11 cellular contexts compared by ENCODE assay signal in genomic region chr4:140037353-140038030, GRCh38.
A peak's percentile ranks its signal among the peaks of the same experiment; 100 is the strongest.
DNase-seq lines count a peak whose midpoint lies in the region; ATAC-seq, FAIRE-seq and TF ChIP-seq lines count a peak whose summit lies in the region.
"Had no signal": no experiment of that assay in that cellular context is flagged by ENCODE, and none has a peak within 500 bp of the region (broad histone marks: within the 10 kb centered on the region; RNA-seq: fewer than 3 reads in every experiment).

No MANE protein-coding gene starts in this region.

- H3K9ac ChIP-seq in HepG2 (ENCODE audit: insufficient read depth, low read depth, low read length) (no peak overlapping the region; the same call in 1 of the 2 replicates), kidney (ENCODE audit: low read length in 2 of 2) (no peak overlapping the region)

- no peak overlapping the region for H3K27ac Mint-ChIP-seq in T-cell
- H3K27ac Mint-ChIP-seq: CD8-positive, alpha-beta T cell had no signal

- H3K4me3 Mint-ChIP-seq in T-cell = no peak overlapping the region
- H3K4me3 Mint-ChIP-seq: CD8-positive, alpha-beta T cell had no signal

- H3K4me1 ChIP-seq in HepG2 (ENCODE audit: insufficient read depth, low read length) = peaks cover 44% of the 10 kb centered on the region
- H3K4me1 ChIP-seq in right lobe of liver = no peaks in the 10 kb centered on the region
- peaks cover 0 to 15% (median 5%) of the 10 kb centered on the region in 9 donors for H3K4me1 ChIP-seq in heart right ventricle
- H3K4me1 ChIP-seq in kidney (ENCODE audit: control insufficient read depth in 1 of 2, insufficient read depth in 1 of 2, low read depth in 1 of 2, low read length in 2 of 2) = no peaks in the 10 kb centered on the region

- no peaks in the 10 kb centered on the region for H3K36me3 Mint-ChIP-seq in T-cell
- H3K36me3 Mint-ChIP-seq: CD8-positive, alpha-beta T cell had no signal

- POLR2A ChIA-PET in HepG2 (lab: Yijun Ruan, JAX) = no interaction called here
- POLR2A ChIA-PET in T-cell (lab: Charles Lee) = interaction anchor here in 1 of 2 donors (0.7 kb wide), 1 partner anchor 44 kb away, joined by 11 read pairs; no protein-coding TSS in a partner anchor

- intact Hi-C loops in HepG2 (cut with micrococcal nuclease; ENCODE audit: unreplicated experiment) = no loop called here
- intact Hi-C loops in right lobe of liver (cut with DNase I) = no loop called here
- intact Hi-C loops in heart right ventricle (cut with DNase I) = no loop called here
- intact Hi-C loops in kidney (cut with DNase I) = no loop called here

- CTCF ChIA-PET in HepG2 (lab: Yijun Ruan, JAX; ENCODE audit: low intra/inter-chr PET ratio, low total read pairs) = no interaction called here
- CTCF ChIA-PET in T-cell (lab: Charles Lee) = no interaction called here

- H3K36me3 ChIP-seq in HepG2 (replicated peaks in 1 of 2; ENCODE audit: control insufficient read depth in 1 of 2, insufficient read depth in 2 of 2, low read length in 2 of 2) (no peaks in the 10 kb centered on the region), right lobe of liver (no peaks in the 10 kb centered on the region), heart right ventricle (no peaks in the 10 kb centered on the region), kidney (ENCODE audit: control insufficient read depth in 1 of 2, insufficient read depth in 2 of 2, low read length in 2 of 2) (no peaks in the 10 kb centered on the region)
- H3K36me3 ChIP-seq: neutrophil had no signal

- H4K20me1 ChIP-seq in HepG2 (ENCODE audit: insufficient read depth, low read length) = no peaks in the 10 kb centered on the region

- H3K9me3 Mint-ChIP-seq in T-cell = no peaks in the 10 kb centered on the region
- H3K9me3 Mint-ChIP-seq: CD8-positive, alpha-beta T cell had no signal

- H3K27ac ChIP-seq in HepG2 (ENCODE audit: extremely low read length, insufficient read depth, low read length) (peak overlapping the region; percentile 38), right lobe of liver (no peak overlapping the region), heart right ventricle (no peak overlapping the region), kidney (ENCODE audit: low read depth in 2 of 2, low read length in 2 of 2) (no peak overlapping the region)

- peaks cover 0 to 5% (median under 1%) of the 10 kb centered on the region in 3 donors for H3K4me1 Mint-ChIP-seq in T-cell

- FAIRE-seq in HepG2 (lab: Jason Lieb, UNC) = peak; percentile 71
- no peak for FAIRE-seq in urothelium cell line (lab: Jason Lieb, UNC)
- no peak for FAIRE-seq in kidney (lab: Jason Lieb, UNC)

- WGBS in HepG2 (ENCODE audit: low lambda C conversion rate) = 10% methylated on average over 6 of the region's 6 CpGs
- whole genome bisulfite sequencing in right lobe of liver (ENCODE audit: insufficient coverage, low coverage, low lambda C conversion rate, missing lambda C conversion rate) = 81% methylated on average over 6 of the region's 6 CpGs
- WGBS in heart right ventricle, 2 donors = 90 to 93% methylated on average over 6 of the region's 6 CpGs

- H3K9me3 ChIP-seq in HepG2 (ENCODE audit: low read length) (no peaks in the 10 kb centered on the region), right lobe of liver (no peaks in the 10 kb centered on the region), heart right ventricle (no peaks in the 10 kb centered on the region), kidney (ENCODE audit: control insufficient read depth in 1 of 2, low read length in 2 of 2) (no peaks in the 10 kb centered on the region)
- H3K9me3 ChIP-seq: neutrophil had no signal

- DNase-seq in HepG2 (ENCODE audit: low spot score) = peak; percentile 77
- no peak for DNase-seq in right lobe of liver
- DNase-seq in amniotic epithelial cell (ENCODE audit: low read depth) = peak; percentile 91
- DNase-seq in glomerular visceral epithelial cell (ENCODE audit: extremely low spot score) = peak; percentile 60
- peak; percentile 69 for DNase-seq in urothelium cell line (ENCODE audit: low spot score)
- no peak for DNase-seq in heart right ventricle
- DNase-seq in T-cell = no peak
- DNase-seq in kidney = no peak
- DNase-seq: CD8-positive, alpha-beta T cell had no signal

- peak in 1 of 2 experiments; percentile 39; a peak in 1 of 4 replicates for TF ChIP-seq EP300 in HepG2 (IDR thresholded peaks at IDR 0.05; ENCODE audit: low read depth in 2 of 2, low read length in 2 of 2)
- no peak for TF ChIP-seq EP300 in HepG2 (CRISPR knock-in tag; IDR thresholded peaks at IDR 0.05; ENCODE audit: borderline replicate concordance)

- peaks cover 0 to 7% of the 10 kb centered on the region in 2 donors for H3K27me3 Mint-ChIP-seq in T-cell

- H2AFZ ChIP-seq in HepG2 (ENCODE audit: low read length) = no peak overlapping the region

- H3K4me3 ChIP-seq in HepG2 (replicated peaks in 1 of 3; ENCODE audit: insufficient read depth in 1 of 3, low read depth in 2 of 3, low read length in 3 of 3) = no peak overlapping the region
- H3K4me3 ChIP-seq in right lobe of liver = no peak overlapping the region
- no peak overlapping the region for H3K4me3 ChIP-seq in heart right ventricle
- H3K4me3 ChIP-seq in kidney (ENCODE audit: low read length in 2 of 2) = no peak overlapping the region

- TF ChIP-seq RAD21 in HepG2 (CRISPR knock-in tag; IDR thresholded peaks at IDR 0.05) = no peak

- in situ Hi-C loops in HepG2 (cut with HindIII; ENCODE audit: extremely low pct_ligation_motif_present, low pct_unique_long_range_greater_than_20kb) = no loop called here

- peak overlapping the region; percentile 40 for H3K4me2 ChIP-seq in HepG2 (ENCODE audit: low read depth, low read length)

- BruUV-seq in HepG2 (replicated peaks; lab: Mats Ljungman, UMichigan) = no TSS peak

- TF ChIP-seq CTCF in HepG2 (CRISPR knock-in tag; IDR thresholded peaks at IDR 0.05) = no peak
- no peak for TF ChIP-seq CTCF in right lobe of liver (IDR thresholded peaks at IDR 0.05)
- no peak for TF ChIP-seq CTCF in heart right ventricle (IDR thresholded peaks at IDR 0.05)
- TF ChIP-seq CTCF in kidney (IDR thresholded peaks at IDR 0.05; ENCODE audit: borderline replicate concordance, extremely low read depth, insufficient read depth) = no peak

- TF ChIP-seq POLR2A in HepG2 (IDR thresholded peaks at IDR 0.05; ENCODE audit: insufficient read depth in 1 of 2, low read depth in 2 of 2, low read length in 2 of 2) (no peak), right lobe of liver (IDR thresholded peaks at IDR 0.05) (no peak)

- no peaks in the 10 kb centered on the region for H3K79me2 ChIP-seq in HepG2 (ENCODE audit: insufficient read depth, low read length)

- peak; percentile 65 for ATAC-seq in HepG2
- no peak for ATAC-seq in right lobe of liver
- ATAC-seq in heart right ventricle = no peak
- no peak for ATAC-seq in T-cell (replicated peaks in 1 of 4)
- ATAC-seq: activated CD4-positive, CD25-positive, alpha-beta regulatory T cell treated with anti-CD3 and anti-CD28 coated beads, Interleukin-2, amount 50 U/mL, for 24 hours; CD8-positive, alpha-beta T cell had no signal

- H3K27me3 ChIP-seq in HepG2 (ENCODE audit: control insufficient read depth in 1 of 2, insufficient read depth in 2 of 2, low read length in 2 of 2) (no peaks in the 10 kb centered on the region), right lobe of liver (no peaks in the 10 kb centered on the region), heart right ventricle (no peaks in the 10 kb centered on the region)
- H3K27me3 ChIP-seq: neutrophil had no signal

TF ChIP-seq in HepG2, 621 proteins besides CTCF, POLR2A, EP300 and RAD21 (continues in another document):
- TF ChIP-seq ZNF264 (CRISPR knock-in tag; IDR thresholded peaks at IDR 0.05) (no peak), ZMAT3 (CRISPR knock-in tag; conservative IDR thresholded peaks at IDR 0.05) (no peak), TOE1 (CRISPR knock-in tag; IDR thresholded peaks at IDR 0.05) (no peak), DR1 (CRISPR knock-in tag; IDR thresholded peaks at IDR 0.05) (no peak), HMG20A (CRISPR knock-in tag; IDR thresholded peaks at IDR 0.05; ENCODE audit: borderline replicate concordance) (peak; percentile 28; the same call in 1 of the 2 replicates), SOX5 (CRISPR knock-in tag; IDR thresholded peaks at IDR 0.05; ENCODE audit: borderline replicate concordance) (peak; percentile 33; the same call in 1 of the 2 replicates), FOXA3 (CRISPR knock-in tag; IDR thresholded peaks at IDR 0.05) (peak; percentile 69), SOX13 (IDR thresholded peaks at IDR 0.05) (no peak), SOX13 (CRISPR knock-in tag; conservative IDR thresholded peaks at IDR 0.05 in 1 of 2, IDR thresholded peaks at IDR 0.05 in 1 of 2) (0 out of 4 replicates have a peak, but pooled peaks of 1 of the 2 experiments have one; percentile 8)
- TF ChIP-seq, protein P1, sequence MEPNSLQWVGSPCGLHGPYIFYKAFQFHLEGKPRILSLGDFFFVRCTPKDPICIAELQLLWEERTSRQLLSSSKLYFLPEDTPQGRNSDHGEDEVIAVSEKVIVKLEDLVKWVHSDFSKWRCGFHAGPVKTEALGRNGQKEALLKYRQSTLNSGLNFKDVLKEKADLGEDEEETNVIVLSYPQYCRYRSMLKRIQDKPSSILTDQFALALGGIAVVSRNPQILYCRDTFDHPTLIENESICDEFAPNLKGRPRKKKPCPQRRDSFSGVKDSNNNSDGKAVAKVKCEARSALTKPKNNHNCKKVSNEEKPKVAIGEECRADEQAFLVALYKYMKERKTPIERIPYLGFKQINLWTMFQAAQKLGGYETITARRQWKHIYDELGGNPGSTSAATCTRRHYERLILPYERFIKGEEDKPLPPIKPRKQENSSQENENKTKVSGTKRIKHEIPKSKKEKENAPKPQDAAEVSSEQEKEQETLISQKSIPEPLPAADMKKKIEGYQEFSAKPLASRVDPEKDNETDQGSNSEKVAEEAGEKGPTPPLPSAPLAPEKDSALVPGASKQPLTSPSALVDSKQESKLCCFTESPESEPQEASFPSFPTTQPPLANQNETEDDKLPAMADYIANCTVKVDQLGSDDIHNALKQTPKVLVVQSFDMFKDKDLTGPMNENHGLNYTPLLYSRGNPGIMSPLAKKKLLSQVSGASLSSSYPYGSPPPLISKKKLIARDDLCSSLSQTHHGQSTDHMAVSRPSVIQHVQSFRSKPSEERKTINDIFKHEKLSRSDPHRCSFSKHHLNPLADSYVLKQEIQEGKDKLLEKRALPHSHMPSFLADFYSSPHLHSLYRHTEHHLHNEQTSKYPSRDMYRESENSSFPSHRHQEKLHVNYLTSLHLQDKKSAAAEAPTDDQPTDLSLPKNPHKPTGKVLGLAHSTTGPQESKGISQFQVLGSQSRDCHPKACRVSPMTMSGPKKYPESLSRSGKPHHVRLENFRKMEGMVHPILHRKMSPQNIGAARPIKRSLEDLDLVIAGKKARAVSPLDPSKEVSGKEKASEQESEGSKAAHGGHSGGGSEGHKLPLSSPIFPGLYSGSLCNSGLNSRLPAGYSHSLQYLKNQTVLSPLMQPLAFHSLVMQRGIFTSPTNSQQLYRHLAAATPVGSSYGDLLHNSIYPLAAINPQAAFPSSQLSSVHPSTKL (CRISPR knock-in tag; IDR thresholded peaks at IDR 0.05) = peak; percentile 60; the same call in 1 of the 2 replicates

Comparison
In these comparisons a context has a peak if more than half of its experiments do, and no peak if none do; other contexts are left out.
1. DNase-seq: peak in HepG2 (single experiment), amniotic epithelial cell (single experiment), glomerular visceral epithelial cell (single experiment) and urothelium cell line (single experiment); none in right lobe of liver (0 of 3), heart right ventricle (0 of 2), T-cell (0 of 34) and kidney (single experiment).